In genomic region chr6:85460951-85461805, GRCh38 we compare ENCODE assay signal across 8 cellular contexts. TPM values are rescaled to one million over a fixed set of nuclear protein-coding genes. Genes with fewer than 3 reads are reported as not detected.
DNase-seq lines count a peak whose midpoint lies in the region; ATAC-seq, FAIRE-seq and TF ChIP-seq lines count a peak whose summit lies in the region.

No MANE protein-coding gene starts in this region.

- intact Hi-C loops in gastrocnemius medialis (cut with DNase I; ENCODE audit: low total_unique reads): no loop called here

- in situ Hi-C loops in brain microvascular endothelial cell (cut with HindIII; ENCODE audit: low pct_ligation_motif_present, low sequenced_read_pairs): no loop called here
- in situ Hi-C loops in gastrocnemius medialis (cut with MboI; ENCODE audit: low sequenced_read_pairs in 4 of 4): no loop called here

- peak overlapping the region; percentile 58 for H3K9ac ChIP-seq in Loucy (ENCODE audit: low read depth, low read length, poor library complexity, severe bottlenecking)

- DNase-seq in GM18507 (ENCODE audit: extremely low spot score, insufficient read length, low read depth) (no peak), brain microvascular endothelial cell (no peak), gastrocnemius medialis (no peak), NCI-H2081 (lab: John Stamatoyannopoulos, UW) (no peak), NCI-H1092 (lab: John Stamatoyannopoulos, UW) (no peak), COR-L47 (lab: John Stamatoyannopoulos, UW) (no peak)

- H3K36me3 ChIP-seq in Loucy (ENCODE audit: insufficient read depth, low read length): no peaks in the 10 kb centered on the region
- no peaks in the 10 kb centered on the region for H3K36me3 ChIP-seq in brain microvascular endothelial cell (replicated peaks)
- H3K36me3 ChIP-seq in gastrocnemius medialis: no peaks in the 10 kb centered on the region

- TF ChIP-seq CTCF in Loucy (conservative IDR thresholded peaks at IDR 0.05; ENCODE audit: low read length): no peak
- no peak for TF ChIP-seq CTCF in brain microvascular endothelial cell (IDR thresholded peaks at IDR 0.05; ENCODE audit: low read depth, low read length, missing control alignments)
- TF ChIP-seq CTCF in gastrocnemius medialis (IDR thresholded peaks at IDR 0.05 in 4 of 5, conservative IDR thresholded peaks at IDR 0.05 in 1 of 5): no peak

- H3K4me2 ChIP-seq in Loucy (ENCODE audit: low read depth, low read length, poor library complexity, severe bottlenecking): peak overlapping the region; percentile 69

- H3K27ac ChIP-seq in brain microvascular endothelial cell (peak overlapping the region; percentile 73), gastrocnemius medialis (peak overlapping the region in 3 of 4 donors; percentile 26 to 50 (median 37))

- ATAC-seq in GM21786 (IDR thresholded peaks at IDR 0.05; ENCODE audit: unreplicated experiment) (peak; percentile 73), gastrocnemius medialis (peak; percentile 28 to 60)

- FAIRE-seq in GM18507 (lab: Jason Lieb, UNC): peak; percentile 92

- no peak for TF ChIP-seq POLR2A in gastrocnemius medialis (IDR thresholded peaks at IDR 0.05)

- no peaks in the 10 kb centered on the region for H3K9me2 ChIP-seq in Loucy (replicated peaks; ENCODE audit: low read depth, low read length)

- H2AFZ ChIP-seq in Loucy (ENCODE audit: low read length): peak overlapping the region; percentile 60

- H3K4me3 ChIP-seq in Loucy (ENCODE audit: low read length, poor library complexity, severe bottlenecking) (peak overlapping the region; percentile 46), brain microvascular endothelial cell (ENCODE audit: low read depth, low read length) (no peak overlapping the region), gastrocnemius medialis (no peak overlapping the region)

- H3K4me1 ChIP-seq in Loucy (ENCODE audit: insufficient read depth, low read length, poor library complexity, severe bottlenecking) (peaks cover 77% of the 10 kb centered on the region), gastrocnemius medialis (peaks cover 7 to 9% of the 10 kb centered on the region in 2 donors)

- H3K9me3 ChIP-seq in Loucy (ENCODE audit: insufficient read depth, low read depth, low read length): no peaks in the 10 kb centered on the region
- H3K9me3 ChIP-seq in gastrocnemius medialis: no peaks in the 10 kb centered on the region

- H3F3A ChIP-seq in Loucy (ENCODE audit: low read depth): peaks cover 4% of the 10 kb centered on the region; the same call in 1 of the 2 replicates

- no peaks in the 10 kb centered on the region for H3K27me3 ChIP-seq in Loucy (ENCODE audit: insufficient read depth, low read length, poor library complexity, severe bottlenecking)
- H3K27me3 ChIP-seq in brain microvascular endothelial cell (replicated peaks): no peaks in the 10 kb centered on the region
- H3K27me3 ChIP-seq in gastrocnemius medialis: no peaks in the 10 kb centered on the region

- no peaks in the 10 kb centered on the region for H3K79me2 ChIP-seq in Loucy (ENCODE audit: insufficient read depth, low read length)

- H4K20me1 ChIP-seq in Loucy (ENCODE audit: insufficient read depth, low read length, poor library complexity, severe bottlenecking): no peaks in the 10 kb centered on the region

RNA-seq across cellular contexts. Expression of gene NT5E, which starts 11.3 kb away (rescaled TPM):
- 1 to 10 TPM in 3 of 4 donors, under 1 TPM in 1; 0.82 to 4.3 (median 2.8) TPM for total RNA-seq in gastrocnemius medialis
